In genomic region chr1:67415041-67415440, GRCh38 we compare ENCODE assay signal across 17 cellular contexts. TPM values are rescaled to one million over a fixed set of nuclear protein-coding genes. Genes with fewer than 3 reads are reported as not detected.
DNase-seq lines count a peak whose midpoint lies in the region; ATAC-seq and TF ChIP-seq lines count a peak whose summit lies in the region.
"Had no signal": no experiment of that assay in that cellular context is flagged by ENCODE, and none has a peak within 500 bp of the region (broad histone marks: within the 10 kb centered on the region; RNA-seq: fewer than 3 reads in every experiment).

No MANE protein-coding gene starts in this region.

- in situ Hi-C loops in GM23248 (cut with MboI) = no loop called here

- H3K79me2 ChIP-seq in GM23248 (ENCODE audit: insufficient read depth) = peaks cover 95% of the 10 kb centered on the region

- no peak overlapping the region for H3K4me3 Mint-ChIP-seq in activated T-cell treated with anti-CD3 and anti-CD28 coated beads, Interleukin-2, amount 50 U/mL, for 24 hours
- H3K4me3 Mint-ChIP-seq in CD4-positive, alpha-beta T cell = no peak overlapping the region
- no peak overlapping the region for H3K4me3 Mint-ChIP-seq in WTC11
- H3K4me3 Mint-ChIP-seq in immature natural killer cell = no peak overlapping the region

- no peak for TF ChIP-seq CTCF in CD4-positive, alpha-beta T cell (IDR thresholded peaks at IDR 0.05)
- TF ChIP-seq CTCF in WTC11 (IDR thresholded peaks at IDR 0.05) = no peak

- H3F3A ChIP-seq in GM23248 (ENCODE audit: insufficient read depth) = peaks cover 17% of the 10 kb centered on the region; the same call in 1 of the 2 replicates

- no peaks in the 10 kb centered on the region for H3K9me2 ChIP-seq in GM23248 (ENCODE audit: insufficient read depth)

- H3K27me3 ChIP-seq in CD4-positive, alpha-beta T cell (ENCODE audit: control insufficient read depth, insufficient read depth, low read length) = no peaks in the 10 kb centered on the region
- no peaks in the 10 kb centered on the region for H3K27me3 ChIP-seq in GM23248 (replicated peaks; ENCODE audit: insufficient read depth)
- H3K27me3 ChIP-seq: BLaER1 treated with 17β-estradiol and CSF1 and Interleukin-3, amounts not matched to agents 10 nM and 100 nM had no signal

- H3K4me3 ChIP-seq in GM23248 = no peak overlapping the region
- H3K4me3 ChIP-seq: BLaER1 treated with 17β-estradiol and CSF1 and Interleukin-3, amounts not matched to agents 10 nM and 100 nM had no signal

- POLR2A ChIA-PET in CD4-positive, alpha-beta T cell (lab: Charles Lee) = interaction anchor here (3.5 kb wide), 1 partner anchor 14 kb away, joined by 11 read pairs; no protein-coding TSS in a partner anchor
- POLR2A ChIA-PET in WTC11 (lab: Charles Lee) = no interaction called here

- H2AFZ ChIP-seq in GM23248 = no peak overlapping the region

- H3K4me2 ChIP-seq in GM23248 (ENCODE audit: unreplicated experiment) = no peak overlapping the region
- H3K4me2 ChIP-seq: BLaER1 treated with 17β-estradiol and CSF1 and Interleukin-3, amounts not matched to agents 10 nM and 100 nM; KMS-11 had no signal

- H3K36me3 ChIP-seq in GM23248 (ENCODE audit: low read depth) = peaks cover 93% of the 10 kb centered on the region

- no peaks in the 10 kb centered on the region for H3K9me3 ChIP-seq in CD4-positive, alpha-beta T cell (ENCODE audit: control insufficient read depth, low read length)
- no peaks in the 10 kb centered on the region for H3K9me3 ChIP-seq in GM23248 (ENCODE audit: low read depth)
- H3K9me3 ChIP-seq: BLaER1 treated with 17β-estradiol and CSF1 and Interleukin-3, amounts not matched to agents 10 nM and 100 nM had no signal

- H3K4me1 Mint-ChIP-seq in activated T-cell treated with anti-CD3 and anti-CD28 coated beads, Interleukin-2, amount 50 U/mL, for 24 hours (ENCODE audit: low read depth) = peaks cover 71% of the 10 kb centered on the region
- peaks cover 39% of the 10 kb centered on the region for H3K4me1 Mint-ChIP-seq in CD4-positive, alpha-beta T cell (ENCODE audit: low read depth)
- H3K4me1 Mint-ChIP-seq in WTC11 (peaks cover 16% of the 10 kb centered on the region), immature natural killer cell (peaks cover 31 to 46% of the 10 kb centered on the region in 2 donors)

- CTCF ChIA-PET in CD4-positive, alpha-beta T cell (lab: Charles Lee) = no interaction called here
- CTCF ChIA-PET in WTC11 (lab: Charles Lee) = interaction anchor here (1.0 to 1.4 kb wide), 2 partner anchors 16 to 67 kb away, joined by 3 to 4 read pairs; no protein-coding TSS in a partner anchor

- peak overlapping the region; percentile 81 for H3K27ac Mint-ChIP-seq in activated T-cell treated with anti-CD3 and anti-CD28 coated beads, Interleukin-2, amount 50 U/mL, for 24 hours
- peak overlapping the region; percentile 76 for H3K27ac Mint-ChIP-seq in CD4-positive, alpha-beta T cell
- H3K27ac Mint-ChIP-seq in WTC11 (0 out of 2 replicates have a peak overlapping the region, but pooled peaks have one; percentile 63), immature natural killer cell (peak overlapping the region; percentile 11 to 81 (median 62))

- H3K36me3 Mint-ChIP-seq in activated T-cell treated with anti-CD3 and anti-CD28 coated beads, Interleukin-2, amount 50 U/mL, for 24 hours (ENCODE audit: low read depth) = peaks cover 97% of the 10 kb centered on the region
- peaks cover 95% of the 10 kb centered on the region for H3K36me3 Mint-ChIP-seq in CD4-positive, alpha-beta T cell (ENCODE audit: low read depth)
- peaks cover 83% of the 10 kb centered on the region for H3K36me3 Mint-ChIP-seq in WTC11
- H3K36me3 Mint-ChIP-seq in immature natural killer cell = peaks cover 12 to 46% (median 26%) of the 10 kb centered on the region in 3 donors

- H3K4me1 ChIP-seq in GM23248 (ENCODE audit: insufficient read depth) = no peaks in the 10 kb centered on the region

- no peak for ATAC-seq in CD4-positive, alpha-beta T cell (ENCODE audit: poor library complexity)
- ATAC-seq in WTC11 = no peak
- ATAC-seq: HCT116, Right ventricle myocardium inferior had no signal

- no peak overlapping the region for H3K27ac ChIP-seq in CD4-positive, alpha-beta T cell (ENCODE audit: low read depth, low read length)
- no peak overlapping the region for H3K27ac ChIP-seq in GM23248
- H3K27ac ChIP-seq: BLaER1 treated with 17β-estradiol and CSF1 and Interleukin-3, amounts not matched to agents 10 nM and 100 nM; KMS-11 had no signal

- H3K27me3 Mint-ChIP-seq in activated T-cell treated with anti-CD3 and anti-CD28 coated beads, Interleukin-2, amount 50 U/mL, for 24 hours = no peaks in the 10 kb centered on the region
- H3K27me3 Mint-ChIP-seq in CD4-positive, alpha-beta T cell = no peaks in the 10 kb centered on the region
- H3K27me3 Mint-ChIP-seq in WTC11 (ENCODE audit: low read depth) = no peaks in the 10 kb centered on the region
- peaks cover 0 to 6% (median 0%) of the 10 kb centered on the region in 3 donors for H3K27me3 Mint-ChIP-seq in immature natural killer cell (ENCODE audit: low read depth in 3 of 3)

- WGBS in GM23248 (ENCODE audit: low coverage in 1 of 2, low lambda C conversion rate in 2 of 2, missing lambda C conversion rate in 2 of 2), 2 experiments = 90 to 95% methylated on average over 13 of the region's 13 CpGs

- no peak overlapping the region for H3K9ac ChIP-seq in GM23248
- H3K9ac ChIP-seq: BLaER1 treated with 17β-estradiol and CSF1 and Interleukin-3, amounts not matched to agents 10 nM and 100 nM; KMS-11 had no signal

- intact Hi-C loops in CD4-positive, alpha-beta T cell (cut with DNase I, micrococcal nuclease) = no loop called here

- DNase-seq in activated T-cell treated with anti-CD3 and anti-CD28 coated beads, Interleukin-2, amount 50 U/mL, for 24 hours = no peak
- DNase-seq in activated T-cell treated with anti-CD3 and anti-CD28 coated beads for 4 hours (no peak), WTC11 (ENCODE audit: low spot score) (no peak), immature natural killer cell (no peak), mesenteric fat pad (ENCODE audit: low spot score) (no peak), Kasumi-1 (lab: John Stamatoyannopoulos, UW) (no peak), GM23248 (no peak)
- DNase-seq in CD4-positive, alpha-beta T cell = no peak
- DNase-seq: 8988T, NCI-H1417 treated with DMSO at 0.1 percent for 48 hours, NCI-H187, NCI-H446, NCI-H526 had no signal

- H4K20me1 ChIP-seq in GM23248 (ENCODE audit: insufficient read depth) = 0 out of 2 replicates have a peak, but pooled peaks cover 5% of the 10 kb centered on the region

- no peaks in the 10 kb centered on the region for H3K9me3 Mint-ChIP-seq in activated T-cell treated with anti-CD3 and anti-CD28 coated beads, Interleukin-2, amount 50 U/mL, for 24 hours
- no peaks in the 10 kb centered on the region for H3K9me3 Mint-ChIP-seq in CD4-positive, alpha-beta T cell
- H3K9me3 Mint-ChIP-seq in WTC11 (no peaks in the 10 kb centered on the region), immature natural killer cell (no peaks in the 10 kb centered on the region)

TF ChIP-seq in WTC11, 78 proteins besides CTCF, POLR2A, EP300 and RAD21 (continues in another document):
- TF ChIP-seq SOX15 (CRISPR knock-in tag; IDR thresholded peaks at IDR 0.05) (no peak), ATF1 (CRISPR knock-in tag; IDR thresholded peaks at IDR 0.05) (no peak), ZNF532 (CRISPR knock-in tag; IDR thresholded peaks at IDR 0.05; ENCODE audit: borderline replicate concordance) (no peak), ATF3 (CRISPR knock-in tag; conservative IDR thresholded peaks at IDR 0.05) (no peak)

RNA-seq across cellular contexts. Expression of gene SERBP1, which starts 15.2 kb away (rescaled TPM):
- 100 to 1,000 TPM; 128 to 135 TPM for total RNA-seq in CD4-positive, alpha-beta T cell
- total RNA-seq in WTC11 (2021) (531 to 543 TPM (median 533 TPM) in 3 replicates), mesenteric fat pad (151 TPM)
- polyA plus RNA-seq in immature natural killer cell (100 to 1,000 TPM in 2 of 3 donors, 10 to 100 TPM in 1; 92.1 to 162 (median 125) TPM), GM23248 (2016; fragmentation: Nextera tagmentation; extraction: Ambion mirVana) (156 and 165 TPM in 2 replicates)
- total RNA-seq in GM23248 (2014; rRNA removed; shearing (Covaris generic)) = 204 and 214 TPM in 2 replicates
